ENCODE assay signal across 15 cellular contexts in genomic region chr10:70912556-70912955, GRCh38.
"Had no signal": no experiment of that assay in that cellular context is flagged by ENCODE, and none has a peak within 500 bp of the region (broad histone marks: within the 10 kb centered on the region; RNA-seq: fewer than 3 reads in every experiment).

No MANE protein-coding gene starts in this region.

- H3K9me3 ChIP-seq: heart right ventricle, left lung, right atrium auricular region had no signal

- H3K9me3 Mint-ChIP-seq: nephron progenitor cell had no signal

- DNase-seq: cortex of kidney; effector CD8-positive, alpha-beta T cell; heart right ventricle; hypothalamus; left lung; mesendoderm; naive B cell; nephron progenitor cell; small intestine; stimulated activated CD4-positive, alpha-beta T cell treated with anti-CD3 and anti-CD28 coated beads, Interleukin-2, amount 100 ng/mL, for 48 hours; stimulated activated naive CD4-positive, alpha-beta T cell treated with Interleukin-2 at 50 U/mL for 16 hours; trophoblast cell had no signal

- H3K4me1 Mint-ChIP-seq: naive B cell had no signal

- H3K27ac ChIP-seq: dorsolateral prefrontal cortex, heart right ventricle, left lung, right atrium auricular region had no signal

- H3K27me3 ChIP-seq: right atrium auricular region had no signal

- H3K36me3 ChIP-seq: heart right ventricle, left lung, right atrium auricular region had no signal

- ATAC-seq: esophagus mucosa, heart right ventricle, left lung had no signal

- H3K4me3 ChIP-seq: dorsolateral prefrontal cortex, heart right ventricle, left lung, right atrium auricular region had no signal

- H3K36me3 Mint-ChIP-seq: naive B cell had no signal

- H3K4me3 Mint-ChIP-seq: naive B cell, nephron progenitor cell had no signal

- H3K4me1 ChIP-seq: left lung had no signal
